Comparison of ENCODE assay signal across 1 cellular context in the genomic region with DNA sequence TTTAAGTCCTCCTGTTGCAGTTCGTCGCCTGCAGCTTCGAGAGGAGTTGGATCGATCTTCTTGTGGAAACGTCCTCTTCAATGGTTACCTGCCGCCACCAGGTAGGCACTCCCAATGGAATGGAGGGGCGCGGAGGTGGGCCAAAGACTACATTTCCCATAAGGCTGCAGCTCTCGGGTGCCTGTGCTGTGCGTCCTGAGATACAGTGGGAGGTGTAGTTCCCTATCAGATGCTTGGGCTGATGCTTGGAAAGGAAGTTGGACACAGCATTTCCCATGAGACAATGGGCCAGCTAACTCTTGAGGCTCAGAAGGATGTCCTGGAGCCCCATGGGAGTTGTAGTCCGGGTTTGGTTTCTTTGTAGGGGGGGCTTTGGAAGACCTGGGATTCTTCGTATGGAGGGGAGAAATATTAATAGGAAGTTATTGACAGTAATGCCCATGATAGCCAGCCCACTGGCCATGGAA.
TF ChIP-seq lines count a peak whose summit lies in the region.

No MANE protein-coding gene starts in this region.

TF ChIP-seq in K562, 482 proteins besides CTCF, POLR2A, EP300 and RAD21 (continued from another document and continues in another):
- TF ChIP-seq, protein P1, sequence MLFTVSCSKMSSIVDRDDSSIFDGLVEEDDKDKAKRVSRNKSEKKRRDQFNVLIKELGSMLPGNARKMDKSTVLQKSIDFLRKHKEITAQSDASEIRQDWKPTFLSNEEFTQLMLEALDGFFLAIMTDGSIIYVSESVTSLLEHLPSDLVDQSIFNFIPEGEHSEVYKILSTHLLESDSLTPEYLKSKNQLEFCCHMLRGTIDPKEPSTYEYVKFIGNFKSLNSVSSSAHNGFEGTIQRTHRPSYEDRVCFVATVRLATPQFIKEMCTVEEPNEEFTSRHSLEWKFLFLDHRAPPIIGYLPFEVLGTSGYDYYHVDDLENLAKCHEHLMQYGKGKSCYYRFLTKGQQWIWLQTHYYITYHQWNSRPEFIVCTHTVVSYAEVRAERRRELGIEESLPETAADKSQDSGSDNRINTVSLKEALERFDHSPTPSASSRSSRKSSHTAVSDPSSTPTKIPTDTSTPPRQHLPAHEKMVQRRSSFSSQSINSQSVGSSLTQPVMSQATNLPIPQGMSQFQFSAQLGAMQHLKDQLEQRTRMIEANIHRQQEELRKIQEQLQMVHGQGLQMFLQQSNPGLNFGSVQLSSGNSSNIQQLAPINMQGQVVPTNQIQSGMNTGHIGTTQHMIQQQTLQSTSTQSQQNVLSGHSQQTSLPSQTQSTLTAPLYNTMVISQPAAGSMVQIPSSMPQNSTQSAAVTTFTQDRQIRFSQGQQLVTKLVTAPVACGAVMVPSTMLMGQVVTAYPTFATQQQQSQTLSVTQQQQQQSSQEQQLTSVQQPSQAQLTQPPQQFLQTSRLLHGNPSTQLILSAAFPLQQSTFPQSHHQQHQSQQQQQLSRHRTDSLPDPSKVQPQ (CRISPR knock-in tag; IDR thresholded peaks at IDR 0.05; ENCODE audit: borderline replicate concordance), result no peak
- TF ChIP-seq GATAD2B (IDR thresholded peaks at IDR 0.05; ENCODE audit: borderline replicate concordance), result no peak
- 0 out of 2 replicates have a peak, but pooled peaks have one; percentile 13 for TF ChIP-seq PTTG1 (tag; IDR thresholded peaks at IDR 0.05; ENCODE audit: low read depth)
- peak; percentile 84 for TF ChIP-seq VEZF1 (CRISPR knock-in tag; IDR thresholded peaks at IDR 0.05)
- no peak for TF ChIP-seq FIP1L1 (IDR thresholded peaks at IDR 0.05; ENCODE audit: low read depth, low read length, poor library complexity, severe bottlenecking)
- TF ChIP-seq, protein P2, sequence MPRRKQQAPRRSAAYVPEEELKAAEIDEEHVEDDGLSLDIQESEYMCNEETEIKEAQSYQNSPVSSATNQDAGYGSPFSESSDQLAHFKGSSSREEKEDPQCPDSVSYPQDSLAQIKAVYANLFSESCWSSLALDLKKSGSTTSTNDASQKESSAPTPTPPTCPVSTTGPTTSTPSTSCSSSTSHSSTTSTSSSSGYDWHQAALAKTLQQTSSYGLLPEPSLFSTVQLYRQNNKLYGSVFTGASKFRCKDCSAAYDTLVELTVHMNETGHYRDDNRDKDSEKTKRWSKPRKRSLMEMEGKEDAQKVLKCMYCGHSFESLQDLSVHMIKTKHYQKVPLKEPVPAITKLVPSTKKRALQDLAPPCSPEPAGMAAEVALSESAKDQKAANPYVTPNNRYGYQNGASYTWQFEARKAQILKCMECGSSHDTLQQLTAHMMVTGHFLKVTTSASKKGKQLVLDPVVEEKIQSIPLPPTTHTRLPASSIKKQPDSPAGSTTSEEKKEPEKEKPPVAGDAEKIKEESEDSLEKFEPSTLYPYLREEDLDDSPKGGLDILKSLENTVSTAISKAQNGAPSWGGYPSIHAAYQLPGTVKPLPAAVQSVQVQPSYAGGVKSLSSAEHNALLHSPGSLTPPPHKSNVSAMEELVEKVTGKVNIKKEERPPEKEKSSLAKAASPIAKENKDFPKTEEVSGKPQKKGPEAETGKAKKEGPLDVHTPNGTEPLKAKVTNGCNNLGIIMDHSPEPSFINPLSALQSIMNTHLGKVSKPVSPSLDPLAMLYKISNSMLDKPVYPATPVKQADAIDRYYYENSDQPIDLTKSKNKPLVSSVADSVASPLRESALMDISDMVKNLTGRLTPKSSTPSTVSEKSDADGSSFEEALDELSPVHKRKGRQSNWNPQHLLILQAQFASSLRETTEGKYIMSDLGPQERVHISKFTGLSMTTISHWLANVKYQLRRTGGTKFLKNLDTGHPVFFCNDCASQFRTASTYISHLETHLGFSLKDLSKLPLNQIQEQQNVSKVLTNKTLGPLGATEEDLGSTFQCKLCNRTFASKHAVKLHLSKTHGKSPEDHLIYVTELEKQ (CRISPR knock-in tag; IDR thresholded peaks at IDR 0.05), result no peak
- TF ChIP-seq MYC (IDR thresholded peaks at IDR 0.05; ENCODE audit: low read depth, low read length), result 0 out of 2 replicates have a peak, but pooled peaks have one; percentile 10
- TF ChIP-seq MYC (CRISPR knock-in tag; IDR thresholded peaks at IDR 0.05; ENCODE audit: borderline replicate concordance, low read depth), result no peak
- 0 out of 2 replicates have a peak, but pooled peaks have one; percentile 52 for TF ChIP-seq ELF2 (CRISPR knock-in tag; IDR thresholded peaks at IDR 0.05)
- no peak for TF ChIP-seq KDM1A (IDR thresholded peaks at IDR 0.05)
- no peak for TF ChIP-seq THRA (IDR thresholded peaks at IDR 0.05)
- no peak for TF ChIP-seq SOX6 (IDR thresholded peaks at IDR 0.05)
- no peak for TF ChIP-seq ZNF174 (CRISPR knock-in tag; IDR thresholded peaks at IDR 0.05)
- no peak for TF ChIP-seq WHSC1 (IDR thresholded peaks at IDR 0.05; ENCODE audit: low read length)
- TF ChIP-seq HMGXB4 (CRISPR knock-in tag; IDR thresholded peaks at IDR 0.05), result no peak
- peak; percentile 12; the same call in 1 of the 2 replicates for TF ChIP-seq ETV1 (tag; conservative IDR thresholded peaks at IDR 0.05; ENCODE audit: low read depth)
- TF ChIP-seq HMG20A (CRISPR knock-in tag; conservative IDR thresholded peaks at IDR 0.05), result no peak
- TF ChIP-seq ETS2 (tag; IDR thresholded peaks at IDR 0.05; ENCODE audit: borderline replicate concordance, poor library complexity, severe bottlenecking), result no peak
- TF ChIP-seq, protein P3, sequence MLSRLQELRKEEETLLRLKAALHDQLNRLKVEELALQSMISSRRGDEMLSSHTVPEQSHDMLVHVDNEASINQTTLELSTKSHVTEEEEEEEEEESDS (CRISPR knock-in tag; IDR thresholded peaks at IDR 0.05), result no peak
- TF ChIP-seq ZBTB17 (CRISPR knock-in tag; IDR thresholded peaks at IDR 0.05), result no peak
- TF ChIP-seq CBFA2T3 (IDR thresholded peaks at IDR 0.05), result no peak
- TF ChIP-seq YY1 (IDR thresholded peaks at IDR 0.05; ENCODE audit: borderline replicate concordance in 1 of 3, control insufficient read depth in 1 of 3, extremely low read depth in 1 of 3, insufficient read depth in 3 of 3, insufficient read length in 1 of 3, insufficient replicate concordance in 2 of 3, low read depth in 1 of 3, low read length in 2 of 3), result peak in 1 of 3 experiments; percentile 60
- TF ChIP-seq ZNF253 (CRISPR knock-in tag; conservative IDR thresholded peaks at IDR 0.05), result no peak
- TF ChIP-seq CHCHD3 (CRISPR knock-in tag; IDR thresholded peaks at IDR 0.05), result no peak
- TF ChIP-seq BMI1 (IDR thresholded peaks at IDR 0.05; ENCODE audit: low read length), result no peak
- TF ChIP-seq DDX20 (tag; IDR thresholded peaks at IDR 0.05; ENCODE audit: low read depth), result no peak
- TF ChIP-seq MAFF (IDR thresholded peaks at IDR 0.05; ENCODE audit: low read length), result peak; percentile 6; the same call in 1 of the 2 replicates
- no peak for TF ChIP-seq CEBPZ (IDR thresholded peaks at IDR 0.05; ENCODE audit: borderline replicate concordance, low read depth, low read length)
- TF ChIP-seq FOXA1 (IDR thresholded peaks at IDR 0.05; ENCODE audit: borderline replicate concordance), result no peak
- TF ChIP-seq KAT7 (CRISPR knock-in tag; IDR thresholded peaks at IDR 0.05; ENCODE audit: borderline replicate concordance), result no peak
- no peak for TF ChIP-seq ZNF408 (CRISPR knock-in tag; IDR thresholded peaks at IDR 0.05; ENCODE audit: low read depth)
- no peak for TF ChIP-seq SMAD3 (CRISPR knock-in tag; conservative IDR thresholded peaks at IDR 0.05)
- peak; percentile 67 for TF ChIP-seq ASH1L (IDR thresholded peaks at IDR 0.05; ENCODE audit: borderline replicate concordance, low read depth, partially characterized antibody)
- TF ChIP-seq, protein P4, sequence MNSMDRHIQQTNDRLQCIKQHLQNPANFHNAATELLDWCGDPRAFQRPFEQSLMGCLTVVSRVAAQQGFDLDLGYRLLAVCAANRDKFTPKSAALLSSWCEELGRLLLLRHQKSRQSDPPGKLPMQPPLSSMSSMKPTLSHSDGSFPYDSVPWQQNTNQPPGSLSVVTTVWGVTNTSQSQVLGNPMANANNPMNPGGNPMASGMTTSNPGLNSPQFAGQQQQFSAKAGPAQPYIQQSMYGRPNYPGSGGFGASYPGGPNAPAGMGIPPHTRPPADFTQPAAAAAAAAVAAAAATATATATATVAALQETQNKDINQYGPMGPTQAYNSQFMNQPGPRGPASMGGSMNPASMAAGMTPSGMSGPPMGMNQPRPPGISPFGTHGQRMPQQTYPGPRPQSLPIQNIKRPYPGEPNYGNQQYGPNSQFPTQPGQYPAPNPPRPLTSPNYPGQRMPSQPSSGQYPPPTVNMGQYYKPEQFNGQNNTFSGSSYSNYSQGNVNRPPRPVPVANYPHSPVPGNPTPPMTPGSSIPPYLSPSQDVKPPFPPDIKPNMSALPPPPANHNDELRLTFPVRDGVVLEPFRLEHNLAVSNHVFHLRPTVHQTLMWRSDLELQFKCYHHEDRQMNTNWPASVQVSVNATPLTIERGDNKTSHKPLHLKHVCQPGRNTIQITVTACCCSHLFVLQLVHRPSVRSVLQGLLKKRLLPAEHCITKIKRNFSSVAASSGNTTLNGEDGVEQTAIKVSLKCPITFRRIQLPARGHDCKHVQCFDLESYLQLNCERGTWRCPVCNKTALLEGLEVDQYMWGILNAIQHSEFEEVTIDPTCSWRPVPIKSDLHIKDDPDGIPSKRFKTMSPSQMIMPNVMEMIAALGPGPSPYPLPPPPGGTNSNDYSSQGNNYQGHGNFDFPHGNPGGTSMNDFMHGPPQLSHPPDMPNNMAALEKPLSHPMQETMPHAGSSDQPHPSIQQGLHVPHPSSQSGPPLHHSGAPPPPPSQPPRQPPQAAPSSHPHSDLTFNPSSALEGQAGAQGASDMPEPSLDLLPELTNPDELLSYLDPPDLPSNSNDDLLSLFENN (IDR thresholded peaks at IDR 0.05; ENCODE audit: low read depth in 2 of 2, low read length in 2 of 2), result no peak; a peak in 1 of 4 replicates
- no peak for TF ChIP-seq ZNF717 (CRISPR knock-in tag; IDR thresholded peaks at IDR 0.05)
- no peak for TF ChIP-seq FOXO4 (CRISPR knock-in tag; IDR thresholded peaks at IDR 0.05)
